8 cellular contexts compared by ENCODE assay signal in the genomic region with DNA sequence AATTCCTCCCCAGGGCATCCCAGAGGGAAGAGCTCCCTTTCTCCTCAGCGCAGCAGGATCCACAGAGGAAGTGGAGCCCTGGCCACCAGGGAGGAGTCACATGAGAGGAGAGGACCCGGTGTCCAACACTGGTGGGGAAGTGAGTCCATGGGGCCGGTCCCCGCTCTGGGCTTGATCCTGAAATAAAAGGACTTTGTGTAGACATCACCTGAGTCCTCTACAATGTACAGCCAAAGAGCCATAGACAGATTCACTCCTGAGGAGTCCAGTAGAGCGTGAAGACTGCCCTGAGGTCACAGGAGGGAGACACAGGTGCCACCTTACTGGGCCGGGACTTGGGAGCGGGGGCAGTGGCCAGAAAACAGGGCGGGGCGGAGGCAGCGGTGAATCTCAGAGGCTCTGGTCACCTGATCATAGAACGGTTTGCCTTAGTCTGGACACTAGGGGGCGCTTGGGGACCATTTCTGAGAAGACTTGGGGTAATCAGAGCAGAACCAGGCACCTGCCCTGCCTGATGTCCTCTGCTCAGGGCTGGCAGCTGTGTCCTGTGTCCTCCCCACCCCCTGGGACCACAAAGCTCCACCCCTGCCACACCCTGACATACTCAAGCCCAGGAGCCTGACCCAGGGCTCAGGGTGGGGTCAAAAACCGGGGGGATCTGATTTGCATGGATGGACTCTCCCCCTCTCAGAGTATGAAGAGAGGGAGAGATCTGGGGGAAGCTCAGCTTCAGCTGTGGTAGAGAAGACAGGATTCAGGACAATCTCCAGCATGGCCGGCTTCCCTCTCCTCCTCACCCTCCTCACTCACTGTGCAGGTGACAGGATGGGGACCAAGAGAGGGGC.
A peak's percentile ranks its signal among the peaks of the same experiment; 100 is the strongest.
DNase-seq lines count a peak whose midpoint lies in the region; ATAC-seq lines count a peak whose summit lies in the region.

No MANE protein-coding gene starts in this region.

- ATAC-seq in HG02759 (IDR thresholded peaks at IDR 0.05; ENCODE audit: unreplicated experiment) (peak; percentile 83), GM18870 (IDR thresholded peaks at IDR 0.05; ENCODE audit: unreplicated experiment) (no peak)

- no peak overlapping the region for H3K27ac ChIP-seq in iPS DF 6.9 (ENCODE audit: low read length)

- DNase-seq in GM03348 (ENCODE audit: low spot score) (peak; percentile 79), NCI-H187 treated with DMSO at 0.1 percent for 48 hours (lab: John Stamatoyannopoulos, UW) (peak; percentile 68), T-helper 22 cell (ENCODE audit: low read depth) (peak; percentile 19), astrocyte of the hippocampus (ENCODE audit: low read depth, low spot score) (peak; percentile 72), iPS DF 6.9 (ENCODE audit: low read depth, low spot score) (peak; percentile 73)
- DNase-seq in stimulated activated CD4-positive, alpha-beta T cell treated with anti-CD3 and anti-CD28 coated beads, Interleukin-15, amount 100 ng/mL, for 1 hour (ENCODE audit: low read depth in 1 of 2, low spot score in 1 of 2) = peak; percentile 28 to 38

- no peaks in the 10 kb centered on the region for H3K9me3 ChIP-seq in iPS DF 6.9 (ENCODE audit: control insufficient read depth, insufficient read depth, low read length)

- peaks cover 33% of the 10 kb centered on the region for H3K27me3 ChIP-seq in iPS DF 6.9 (ENCODE audit: control insufficient read depth, insufficient read depth, low read length)

- no peaks in the 10 kb centered on the region for H3K4me1 ChIP-seq in iPS DF 6.9 (ENCODE audit: control insufficient read depth, insufficient read depth, low read length)

- no peak overlapping the region for H3K4me3 ChIP-seq in iPS DF 6.9 (ENCODE audit: low read length)

- no CpG with 5 or more reads among the region's 14 CpGs for WGBS in iPS DF 6.9 (ENCODE audit: insufficient coverage, insufficient read length)

- no peaks in the 10 kb centered on the region for H3K36me3 ChIP-seq in iPS DF 6.9 (ENCODE audit: control insufficient read depth, insufficient read depth, low read length)

Comparison
In these comparisons a context has a peak if more than half of its experiments do, and no peak if none do; other contexts are left out.
1. DNase-seq: peak in every context shown above with its lines; median percentile 79 in GM03348; 73 in iPS DF 6.9; 72 in astrocyte of the hippocampus; 68 in NCI-H187 treated with DMSO at 0.1 percent for 48 hours; 33 in stimulated activated CD4-positive, alpha-beta T cell treated with anti-CD3 and anti-CD28 coated beads, Interleukin-15, amount 100 ng/mL, for 1 hour; 19 in T-helper 22 cell.